9 cellular contexts compared by ENCODE assay signal in genomic region chr4:7191546-7192251, GRCh38. TPM values are rescaled to one million over a fixed set of nuclear protein-coding genes. Genes with fewer than 3 reads are reported as not detected.
DNase-seq lines count a peak whose midpoint lies in the region; ATAC-seq, FAIRE-seq and TF ChIP-seq lines count a peak whose summit lies in the region.
"Had no signal": no experiment of that assay in that cellular context is flagged by ENCODE, and none has a peak within 500 bp of the region (broad histone marks: within the 10 kb centered on the region; RNA-seq: fewer than 3 reads in every experiment).

No MANE protein-coding gene starts in this region.

- no peaks in the 10 kb centered on the region for H3K9me3 Mint-ChIP-seq in activated naive CD8-positive, alpha-beta T cell treated with anti-CD3 and anti-CD28 coated beads, Interleukin-2, amount 10 ng/mL, durations not matched to agents 7 days and 5 days

- RAD21 ChIA-PET in HCT116 (lab: Charles Lee; ENCODE audit: low non-redundant PET in 1 of 2, low total read pairs in 2 of 2, uncharacterized antibody in 2 of 2, unreplicated experiment in 2 of 2) = interaction anchor here in 1 of 2 experiments (0.9 kb wide), 1 partner anchor 610 kb away, joined by 3 read pairs; no protein-coding TSS in a partner anchor

- H3K27ac Mint-ChIP-seq in activated naive CD8-positive, alpha-beta T cell treated with anti-CD3 and anti-CD28 coated beads, Interleukin-2, amount 10 ng/mL, durations not matched to agents 7 days and 5 days = no peak overlapping the region
- H3K27ac Mint-ChIP-seq: activated CD8-positive, alpha-beta memory T cell treated with anti-CD3 and anti-CD28 coated beads, Interleukin-2, amount 10 ng/mL, durations not matched to agents 7 days and 5 days had no signal

- no peaks in the 10 kb centered on the region for H3K9me3 ChIP-seq in HCT116 (ENCODE audit: control insufficient read depth in 1 of 2, insufficient read depth in 1 of 2, low read depth in 1 of 2, low read length in 2 of 2)
- H3K9me3 ChIP-seq in HepG2 (ENCODE audit: low read length) = no peaks in the 10 kb centered on the region
- H3K9me3 ChIP-seq in smooth muscle cell (replicated peaks; ENCODE audit: low read depth) = no peaks in the 10 kb centered on the region

- CTCF ChIA-PET in HCT116 (lab: Charles Lee) = interaction anchor here (0.7 to 2.0 kb wide), 7 partner anchors 15 to 512 kb away, joined by 3 to 14 read pairs (median 5); no protein-coding TSS in a partner anchor
- CTCF ChIA-PET in HepG2 (lab: Yijun Ruan, JAX; ENCODE audit: low intra/inter-chr PET ratio, low total read pairs) = interaction anchor here (0.8 to 1.5 kb wide), 3 partner anchors 104 to 528 kb away, joined by 4 to 13 read pairs (median 6); no protein-coding TSS in a partner anchor

- H3K36me3 Mint-ChIP-seq in activated naive CD8-positive, alpha-beta T cell treated with anti-CD3 and anti-CD28 coated beads, Interleukin-2, amount 10 ng/mL, durations not matched to agents 7 days and 5 days = no peaks in the 10 kb centered on the region
- H3K36me3 Mint-ChIP-seq: activated CD8-positive, alpha-beta memory T cell treated with anti-CD3 and anti-CD28 coated beads, Interleukin-2, amount 10 ng/mL, durations not matched to agents 7 days and 5 days had no signal

- H3K4me3 ChIP-seq in HCT116 (replicated peaks in 1 of 2; ENCODE audit: low read depth in 1 of 2, low read length in 2 of 2) = no peak overlapping the region
- H3K4me3 ChIP-seq in HepG2 (replicated peaks in 1 of 3; ENCODE audit: insufficient read depth in 1 of 3, low read depth in 2 of 3, low read length in 3 of 3) = no peak overlapping the region
- H3K4me3 ChIP-seq in smooth muscle cell = no peak overlapping the region

- H3K4me1 ChIP-seq in HCT116 (ENCODE audit: control insufficient read depth in 1 of 2, insufficient read depth in 2 of 2, low read length in 2 of 2) (no peaks in the 10 kb centered on the region; a peak in 1 of 4 replicates), HepG2 (ENCODE audit: insufficient read depth, low read length) (no peaks in the 10 kb centered on the region), smooth muscle cell (ENCODE audit: low read depth) (peaks cover 12% of the 10 kb centered on the region)

- no peaks in the 10 kb centered on the region for H3K36me3 ChIP-seq in HCT116 (ENCODE audit: control insufficient read depth in 1 of 2, insufficient read depth in 2 of 2, low read length in 2 of 2)
- no peaks in the 10 kb centered on the region for H3K36me3 ChIP-seq in HepG2 (replicated peaks in 1 of 2; ENCODE audit: control insufficient read depth in 1 of 2, insufficient read depth in 2 of 2, low read length in 2 of 2)
- no peaks in the 10 kb centered on the region for H3K36me3 ChIP-seq in smooth muscle cell (ENCODE audit: low read depth)

- no peak for DNase-seq in HCT116 (ENCODE audit: low read depth, low spot score)
- no peak for DNase-seq in activated naive CD8-positive, alpha-beta T cell treated with anti-CD3 and anti-CD28 coated beads, Interleukin-2, amount 10 ng/mL, durations not matched to agents 7 days and 5 days
- no peak for DNase-seq in HepG2 (ENCODE audit: low spot score)
- DNase-seq in smooth muscle cell (lab: John Stamatoyannopoulos, UW; ENCODE audit: unreplicated experiment) = no peak
- no peak for DNase-seq in NCI-H2171 treated with DMSO at 0.1 percent for 48 hours (lab: John Stamatoyannopoulos, UW)
- no peak for DNase-seq in cortex of kidney (lab: John Stamatoyannopoulos, UW)
- no peak for DNase-seq in ACHN
- DNase-seq: cerebellar nuclear complex had no signal

- peaks cover 55% of the 10 kb centered on the region for H3K27me3 Mint-ChIP-seq in activated naive CD8-positive, alpha-beta T cell treated with anti-CD3 and anti-CD28 coated beads, Interleukin-2, amount 10 ng/mL, durations not matched to agents 7 days and 5 days

- intact Hi-C loops in HCT116 (cut with micrococcal nuclease) = loop anchor here (1.0 to 2.0 kb wide), 2 partner anchors 105 to 271 kb away; no protein-coding TSS in a partner anchor
- intact Hi-C loops in HepG2 (cut with micrococcal nuclease; ENCODE audit: unreplicated experiment) = loop anchor here (1.0 to 10.0 kb wide), 2 partner anchors 105 to 143 kb away; no protein-coding TSS in a partner anchor

- no peak for TF ChIP-seq CTCF in HCT116 (IDR thresholded peaks at IDR 0.05 in 2 of 3, conservative IDR thresholded peaks at IDR 0.05 in 1 of 3; ENCODE audit: borderline replicate concordance in 1 of 3, insufficient read depth in 1 of 3, low read depth in 2 of 3, low read length in 2 of 3)
- TF ChIP-seq CTCF in HepG2 (CRISPR knock-in tag; IDR thresholded peaks at IDR 0.05) = no peak
- TF ChIP-seq CTCF in smooth muscle cell (IDR thresholded peaks at IDR 0.05; ENCODE audit: borderline replicate concordance, insufficient read depth, poor library complexity, severe bottlenecking) = no peak

- H3K4me1 Mint-ChIP-seq in activated naive CD8-positive, alpha-beta T cell treated with anti-CD3 and anti-CD28 coated beads, Interleukin-2, amount 10 ng/mL, durations not matched to agents 7 days and 5 days = no peaks in the 10 kb centered on the region
- H3K4me1 Mint-ChIP-seq: activated CD8-positive, alpha-beta memory T cell treated with anti-CD3 and anti-CD28 coated beads, Interleukin-2, amount 10 ng/mL, durations not matched to agents 7 days and 5 days had no signal

- H3K27ac ChIP-seq in HCT116 (ENCODE audit: low read depth, low read length) = no peak overlapping the region
- no peak overlapping the region for H3K27ac ChIP-seq in HepG2 (ENCODE audit: extremely low read length, insufficient read depth, low read length)
- H3K27ac ChIP-seq in smooth muscle cell (ENCODE audit: low read depth) = no peak overlapping the region

- H3K4me2 ChIP-seq in HCT116 (ENCODE audit: low read length) (peak overlapping the region; percentile 50), HepG2 (ENCODE audit: low read depth, low read length) (0 out of 2 replicates have a peak overlapping the region, but pooled peaks have one; percentile 12), smooth muscle cell (peak overlapping the region; percentile 71)

- POLR2A ChIA-PET in HCT116 (lab: Charles Lee) = no interaction called here
- POLR2A ChIA-PET in activated naive CD8-positive, alpha-beta T cell treated with anti-CD3 and anti-CD28 coated beads, Interleukin-2, amount 10 ng/mL, durations not matched to agents 7 days and 5 days (lab: Charles Lee) = no interaction called here
- POLR2A ChIA-PET in HepG2 (lab: Yijun Ruan, JAX) = no interaction called here

- H3K9ac ChIP-seq in HCT116 (ENCODE audit: low read length) (no peak overlapping the region), HepG2 (ENCODE audit: insufficient read depth, low read depth, low read length) (no peak overlapping the region), smooth muscle cell (ENCODE audit: low read depth) (no peak overlapping the region)

- H3F3A ChIP-seq in smooth muscle cell (ENCODE audit: low read depth) = no peaks in the 10 kb centered on the region

- TF ChIP-seq POLR2A in HCT116 (IDR thresholded peaks at IDR 0.05; ENCODE audit: borderline replicate concordance, extremely low read depth, insufficient read depth, insufficient read length) (no peak), HepG2 (IDR thresholded peaks at IDR 0.05; ENCODE audit: insufficient read depth in 1 of 2, low read depth in 2 of 2, low read length in 2 of 2) (no peak)

- peaks cover 22% of the 10 kb centered on the region; the same call in 1 of the 2 replicates for H3K27me3 ChIP-seq in HCT116 (ENCODE audit: insufficient read depth, low read length)
- H3K27me3 ChIP-seq in HepG2 (ENCODE audit: control insufficient read depth in 1 of 2, insufficient read depth in 2 of 2, low read length in 2 of 2) = peaks cover 11 to 87% of the 10 kb centered on the region in 2 experiments
- H3K27me3 ChIP-seq in smooth muscle cell (ENCODE audit: low read depth) = peaks cover 58% of the 10 kb centered on the region

- H3K9me2 ChIP-seq in HCT116 (ENCODE audit: insufficient read depth) = no peaks in the 10 kb centered on the region

- H3K4me3 Mint-ChIP-seq in activated naive CD8-positive, alpha-beta T cell treated with anti-CD3 and anti-CD28 coated beads, Interleukin-2, amount 10 ng/mL, durations not matched to agents 7 days and 5 days = peak overlapping the region; percentile 45
- H3K4me3 Mint-ChIP-seq: activated CD8-positive, alpha-beta memory T cell treated with anti-CD3 and anti-CD28 coated beads, Interleukin-2, amount 10 ng/mL, durations not matched to agents 7 days and 5 days had no signal

- FAIRE-seq in HepG2 (lab: Jason Lieb, UNC) = no peak

- TF ChIP-seq RAD21 in HCT116 (IDR thresholded peaks at IDR 0.05; ENCODE audit: low read depth) = no peak
- TF ChIP-seq RAD21 in HepG2 (CRISPR knock-in tag; IDR thresholded peaks at IDR 0.05) = no peak

- ATAC-seq in HCT116 (peak; percentile 31), HepG2 (peak; percentile 34)
- ATAC-seq in activated naive CD8-positive, alpha-beta T cell treated with anti-CD3 and anti-CD28 coated beads, Interleukin-2, amount 10 ng/mL, durations not matched to agents 7 days and 5 days (ENCODE audit: low read depth) = no peak

- peak overlapping the region; percentile 29 for H2AFZ ChIP-seq in HCT116 (ENCODE audit: low read depth, low read length, poor library complexity, severe bottlenecking)
- H2AFZ ChIP-seq in HepG2 (ENCODE audit: low read length) = no peak overlapping the region
- H2AFZ ChIP-seq in smooth muscle cell (ENCODE audit: low read depth) = peak overlapping the region; percentile 66

- H3K79me2 ChIP-seq in HCT116 (ENCODE audit: insufficient read depth, low read length) (no peaks in the 10 kb centered on the region), HepG2 (ENCODE audit: insufficient read depth, low read length) (no peaks in the 10 kb centered on the region), smooth muscle cell (ENCODE audit: low read depth) (no peaks in the 10 kb centered on the region)

- H4K20me1 ChIP-seq in HCT116 (ENCODE audit: insufficient read depth) = no peaks in the 10 kb centered on the region
- 0 out of 2 replicates have a peak, but pooled peaks cover 2% of the 10 kb centered on the region for H4K20me1 ChIP-seq in HepG2 (ENCODE audit: insufficient read depth, low read length)
- H4K20me1 ChIP-seq in smooth muscle cell (ENCODE audit: low read depth) = no peaks in the 10 kb centered on the region

- in situ Hi-C loops in HepG2 (cut with HindIII; ENCODE audit: extremely low pct_ligation_motif_present, low pct_unique_long_range_greater_than_20kb) = loop anchor here (5.0 to 10.0 kb wide), 3 partner anchors 101 to 533 kb away; no protein-coding TSS in a partner anchor
- in situ Hi-C loops in ACHN (cut with HindIII; ENCODE audit: low pct_ligation_motif_present, low pct_unique_long_range_greater_than_20kb, low sequenced_read_pairs) = no loop called here

- BruUV-seq in HCT116 (replicated peaks; lab: Mats Ljungman, UMichigan) (no TSS peak), HepG2 (replicated peaks; lab: Mats Ljungman, UMichigan) (no TSS peak)

- TF ChIP-seq EP300 in HepG2 (IDR thresholded peaks at IDR 0.05; ENCODE audit: low read depth in 2 of 2, low read length in 2 of 2) = no peak
- no peak for TF ChIP-seq EP300 in HepG2 (CRISPR knock-in tag; IDR thresholded peaks at IDR 0.05; ENCODE audit: borderline replicate concordance)

- WGBS in HepG2 (ENCODE audit: low lambda C conversion rate) = 42% methylated on average over 13 of the region's 22 CpGs
- 85% methylated on average over 22 of the region's 22 CpGs for WGBS in smooth muscle cell (ENCODE audit: low lambda C conversion rate)

RNA-seq across cellular contexts. Expression of gene SORCS2, which starts 0.6 kb away (rescaled TPM):
- total RNA-seq in HCT116 (2021; ENCODE audit: unreplicated experiment) = 0.37 TPM
- 0.10 and 0.14 TPM in 2 replicates for polyA plus RNA-seq in HCT116 (2012)
- total RNA-seq in activated naive CD8-positive, alpha-beta T cell treated with anti-CD3 and anti-CD28 coated beads, Interleukin-2, amount 10 ng/mL, durations not matched to agents 7 days and 5 days = not detected
- total RNA-seq in HepG2 (2016; rRNA removed; fragmentation: Illumina TruSeq; extraction: Trizol) = 0.66 and 1.0 TPM in 2 replicates
- total RNA-seq in HepG2 (2016; cell fraction: cytosol; rRNA removed; fragmentation: Illumina TruSeq; extraction: Trizol; ENCODE audit: low read depth) = 0.09 and 0.10 TPM in 2 replicates
- total RNA-seq in HepG2 (2016; cell fraction: insoluble cytoplasmic fraction; rRNA removed; fragmentation: Illumina TruSeq; extraction: Trizol) = 0.46 and 0.71 TPM in 2 replicates
- total RNA-seq in HepG2 (2016; cell fraction: membrane; rRNA removed; fragmentation: Illumina TruSeq; extraction: Trizol) = 0.43 and 0.55 TPM in 2 replicates
- 1.9 and 2.0 TPM in 2 replicates for total RNA-seq in HepG2 (2016; cell fraction: nucleus; rRNA removed; fragmentation: Illumina TruSeq; extraction: Trizol)
- polyA plus RNA-seq in HepG2 (2011; rRNA removed) = 0.82 and 2.6 TPM in 2 replicates
- 0.35 and 0.82 TPM in 2 replicates for polyA plus RNA-seq in HepG2 (2011; cell fraction: cytosol; rRNA removed)
- 10.2 and 19.2 TPM in 2 replicates for polyA plus RNA-seq in HepG2 (2011; cell fraction: nucleus; rRNA removed)
- polyA plus RNA-seq in HepG2 (2012) = 3.3 and 4.5 TPM in 2 replicates
- polyA plus RNA-seq in HepG2 (2016; cell fraction: cytosol; fragmentation: Illumina TruSeq; extraction: Trizol; ENCODE audit: low read depth) = 0.06 and 0.07 TPM in 2 replicates
- polyA plus RNA-seq in HepG2 (2016; cell fraction: insoluble cytoplasmic fraction; fragmentation: Illumina TruSeq; extraction: Trizol; ENCODE audit: low read depth) = 0.38 and 1.0 TPM in 2 replicates
- 0.13 and 0.14 TPM in 2 replicates for polyA plus RNA-seq in HepG2 (2016; cell fraction: membrane; fragmentation: Illumina TruSeq; extraction: Trizol; ENCODE audit: low read depth)
- 2.4 and 2.8 TPM in 2 replicates for polyA plus RNA-seq in HepG2 (2016; cell fraction: nucleus; fragmentation: Illumina TruSeq; extraction: Trizol; ENCODE audit: insufficient read depth, low read depth)
- 1.1 and 3.6 TPM in 2 replicates for polyA minus RNA-seq in HepG2 (2011; rRNA and poly(A)+ RNA removed; ENCODE audit: low replicate concordance)
- 0.62 and 0.99 TPM in 2 replicates for polyA minus RNA-seq in HepG2 (2011; cell fraction: cytosol; rRNA and poly(A)+ RNA removed)
- 1.0 and 2.5 TPM in 2 replicates for polyA minus RNA-seq in HepG2 (2011; cell fraction: nucleus; rRNA and poly(A)+ RNA removed)
- total RNA-seq in smooth muscle cell = 3.9 and 9.3 TPM in 2 replicates
- polyA plus RNA-seq in smooth muscle cell = 5.2 and 5.9 TPM in 2 replicates

Comparison
In these comparisons a context has a peak if more than half of its experiments do, and no peak if none do; other contexts are left out.
1. H3K4me2 ChIP-seq: peak in every context shown above with its lines; median percentile 71 in smooth muscle cell; 50 in HCT116; 12 in HepG2.